Comparison of ENCODE assay signal across 8 cellular contexts in the genomic region with DNA sequence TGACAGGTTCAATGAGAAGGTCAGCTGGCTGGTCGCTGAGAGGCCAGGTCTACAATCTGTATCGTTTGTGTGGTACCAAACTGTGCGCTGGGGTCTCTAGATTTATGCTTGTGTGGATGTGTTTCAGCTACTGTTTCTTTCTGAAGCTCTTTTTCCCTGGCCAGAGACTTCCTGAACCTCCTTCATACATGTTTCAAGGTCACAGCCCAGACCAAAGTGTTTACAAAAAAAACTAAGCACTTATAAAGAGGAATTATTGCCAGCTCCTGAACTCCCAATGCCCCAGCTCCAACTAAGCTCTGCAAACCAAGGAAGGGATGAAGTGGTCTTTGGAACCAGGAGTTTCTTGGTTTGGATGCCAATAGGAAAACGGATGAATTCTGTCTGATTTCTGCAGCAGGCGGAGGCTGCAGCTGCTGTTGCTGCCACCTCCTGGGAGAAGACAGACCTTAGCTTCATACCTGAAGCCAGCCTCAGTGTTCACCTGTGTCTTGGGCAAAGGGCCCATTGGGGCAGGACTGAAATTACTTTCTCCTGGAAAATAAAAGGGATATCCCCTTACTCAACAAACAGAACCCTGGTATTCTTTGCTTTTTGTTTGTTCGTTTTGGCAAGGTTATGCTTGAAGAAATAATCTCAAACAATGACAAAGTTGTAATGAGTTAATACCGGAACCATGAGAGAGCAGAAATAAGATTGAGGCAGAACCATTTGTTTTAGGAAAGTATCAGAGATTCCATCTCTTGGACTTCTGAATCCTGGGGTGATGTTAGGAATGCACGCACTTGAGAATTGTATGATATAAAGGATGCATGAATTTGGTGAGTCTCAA. TPM values are rescaled to one million over a fixed set of nuclear protein-coding genes. Genes with fewer than 3 reads are reported as not detected.
DNase-seq lines count a peak whose midpoint lies in the region; ATAC-seq, FAIRE-seq and TF ChIP-seq lines count a peak whose summit lies in the region.

No MANE protein-coding gene starts in this region.

- H3K4me1 ChIP-seq in DOHH2 (ENCODE audit: control insufficient read depth, low read length) (peaks cover 21% of the 10 kb centered on the region), aorta (ENCODE audit: control insufficient read depth in 1 of 2, insufficient read depth in 2 of 2, low read length in 2 of 2) (peaks cover 0 to 7% of the 10 kb centered on the region in 2 donors)

- no peak overlapping the region for H3K4me3 Mint-ChIP-seq in activated naive CD8-positive, alpha-beta T cell treated with anti-CD3 and anti-CD28 coated beads, Interleukin-2, amount 50 U/mL, for 24 hours

- H3K36me3 ChIP-seq in DOHH2 (ENCODE audit: control insufficient read depth, low read length) (no peaks in the 10 kb centered on the region), aorta (ENCODE audit: control insufficient read depth in 1 of 2, insufficient read depth in 2 of 2, low read length in 1 of 2) (no peaks in the 10 kb centered on the region)

- DNase-seq in NB4 (ENCODE audit: low read depth) (no peak), islet precursor cell (peak; percentile 62), urothelium cell line (ENCODE audit: low spot score) (peak; percentile 8), SKM-1 treated with dmso at 0.1 percent for 144 hours (lab: John Stamatoyannopoulos, UW; ENCODE audit: unreplicated experiment) (no peak), NCI-H446 (lab: John Stamatoyannopoulos, UW) (no peak), aorta (no peak)
- DNase-seq in activated naive CD8-positive, alpha-beta T cell treated with anti-CD3 and anti-CD28 coated beads, Interleukin-2, amount 50 U/mL, for 24 hours, result peak; percentile 11

- H3K4me1 Mint-ChIP-seq in activated naive CD8-positive, alpha-beta T cell treated with anti-CD3 and anti-CD28 coated beads, Interleukin-2, amount 50 U/mL, for 24 hours, result no peaks in the 10 kb centered on the region

- H3K4me3 ChIP-seq in DOHH2 (ENCODE audit: low read length) (no peak overlapping the region), NB4 (ENCODE audit: low read depth, low read length) (no peak overlapping the region), aorta (ENCODE audit: low read length in 2 of 2) (no peak overlapping the region)

- no peak overlapping the region for H3K27ac Mint-ChIP-seq in activated naive CD8-positive, alpha-beta T cell treated with anti-CD3 and anti-CD28 coated beads, Interleukin-2, amount 50 U/mL, for 24 hours

- H3K9me2 ChIP-seq in DOHH2 (replicated peaks; ENCODE audit: control insufficient read depth, low read length), result no peaks in the 10 kb centered on the region

- H3F3A ChIP-seq in DOHH2 (ENCODE audit: control insufficient read depth, insufficient read depth), result no peaks in the 10 kb centered on the region

- H3K27me3 ChIP-seq in DOHH2 (ENCODE audit: control insufficient read depth, low read length) (no peaks in the 10 kb centered on the region), aorta (ENCODE audit: control insufficient read depth in 1 of 2, insufficient read depth in 2 of 2, low read length in 1 of 2) (no peaks in the 10 kb centered on the region)

- ATAC-seq in activated naive CD8-positive, alpha-beta T cell treated with anti-CD3 and anti-CD28 coated beads, Interleukin-2, amount 50 U/mL, for 24 hours, result no peak
- no peak for ATAC-seq in aorta (ENCODE audit: low FRiP score)

- H3K9me3 ChIP-seq in DOHH2 (ENCODE audit: control insufficient read depth, insufficient read depth, low read length) (peaks cover 25% of the 10 kb centered on the region), aorta (ENCODE audit: control insufficient read depth, low read length) (no peaks in the 10 kb centered on the region)

- no peak overlapping the region for H3K4me2 ChIP-seq in DOHH2 (ENCODE audit: low read length)

- 64 to 69% methylated on average over 8 of the region's 8 CpGs for WGBS in aorta, 2 donors

- H3K79me2 ChIP-seq in DOHH2 (ENCODE audit: control insufficient read depth, low read length), result no peaks in the 10 kb centered on the region

- no peak for TF ChIP-seq POLR2A in NB4 (IDR thresholded peaks at IDR 0.05; ENCODE audit: extremely low read depth, insufficient read length)

- peaks cover 16% of the 10 kb centered on the region for H3K9me3 Mint-ChIP-seq in activated naive CD8-positive, alpha-beta T cell treated with anti-CD3 and anti-CD28 coated beads, Interleukin-2, amount 50 U/mL, for 24 hours

- no peaks in the 10 kb centered on the region for H3K27me3 Mint-ChIP-seq in activated naive CD8-positive, alpha-beta T cell treated with anti-CD3 and anti-CD28 coated beads, Interleukin-2, amount 50 U/mL, for 24 hours

- TF ChIP-seq CTCF in DOHH2 (IDR thresholded peaks at IDR 0.05; ENCODE audit: low read depth, low read length, poor library complexity, severe bottlenecking) (peak; percentile 79), NB4 (IDR thresholded peaks at IDR 0.05; ENCODE audit: low read depth, low read length) (peak; percentile 19)

- H3K27ac ChIP-seq in DOHH2 (ENCODE audit: low read depth, low read length) (no peak overlapping the region), aorta (ENCODE audit: low read depth in 1 of 2, low read length in 2 of 2) (no peak overlapping the region)

- H4K20me1 ChIP-seq in DOHH2 (ENCODE audit: control insufficient read depth, insufficient read depth, low read depth, low read length), result no peaks in the 10 kb centered on the region

- intact Hi-C loops in aorta (cut with DNase I), result no loop called here

- no peak for FAIRE-seq in urothelium cell line (lab: Jason Lieb, UNC)

- peaks cover 4% of the 10 kb centered on the region for H3K36me3 Mint-ChIP-seq in activated naive CD8-positive, alpha-beta T cell treated with anti-CD3 and anti-CD28 coated beads, Interleukin-2, amount 50 U/mL, for 24 hours (ENCODE audit: low read depth)

RNA-seq across cellular contexts. Expression of a gene that starts 24.6 kb away (rescaled TPM):
- 10 to 100 TPM; 72.1 to 91.6 TPM for total RNA-seq in aorta
- 10 to 100 TPM; 11.5 to 18.3 TPM for polyA plus RNA-seq in aorta

Comparison
In these comparisons a context has a peak if more than half of its experiments do, and no peak if none do; other contexts are left out.
1. DNase-seq: peak in activated naive CD8-positive, alpha-beta T cell treated with anti-CD3 and anti-CD28 coated beads, Interleukin-2, amount 50 U/mL, for 24 hours (single experiment), islet precursor cell (single experiment) and urothelium cell line (single experiment); none in NB4 (single experiment), SKM-1 treated with dmso at 0.1 percent for 144 hours (single experiment), NCI-H446 (0 of 2) and aorta (0 of 2).